In genomic region chr5:7396169-7397004, GRCh38 we compare ENCODE assay signal across 2 cellular contexts.
TF ChIP-seq lines count a peak whose summit lies in the region.

No MANE protein-coding gene starts in this region.

TF ChIP-seq in SK-N-SH, 30 proteins besides CTCF, POLR2A, EP300 and RAD21 (continued from another document):
- no peak for TF ChIP-seq IRF3 (IDR thresholded peaks at IDR 0.05; ENCODE audit: low read depth, low read length)
- TF ChIP-seq GABPA (IDR thresholded peaks at IDR 0.05; ENCODE audit: low read depth), result no peak
- no peak for TF ChIP-seq ELF1 (IDR thresholded peaks at IDR 0.05)
- no peak for TF ChIP-seq RXRA (IDR thresholded peaks at IDR 0.05; ENCODE audit: borderline replicate concordance, low read depth)
- no peak for TF ChIP-seq REST (IDR thresholded peaks at IDR 0.05; ENCODE audit: low read depth, low read length)
- TF ChIP-seq TCF12 (IDR thresholded peaks at IDR 0.05), result no peak
- no peak for TF ChIP-seq CHD2 (IDR thresholded peaks at IDR 0.05; ENCODE audit: low read length, partially characterized antibody)
- TF ChIP-seq TEAD4 (IDR thresholded peaks at IDR 0.05; ENCODE audit: borderline replicate concordance, insufficient read depth), result no peak
- TF ChIP-seq MXI1 (IDR thresholded peaks at IDR 0.05; ENCODE audit: low read depth, low read length), result no peak
- no peak for TF ChIP-seq RFX5 (IDR thresholded peaks at IDR 0.05; ENCODE audit: low read length)
- TF ChIP-seq SIN3A (IDR thresholded peaks at IDR 0.05; ENCODE audit: borderline replicate concordance, low read depth, low read length), result no peak
- TF ChIP-seq RCOR1 (IDR thresholded peaks at IDR 0.05; ENCODE audit: low read length), result no peak
- TF ChIP-seq ZBTB33 (IDR thresholded peaks at IDR 0.05; ENCODE audit: borderline replicate concordance, low read depth), result no peak
- TF ChIP-seq USF1 (IDR thresholded peaks at IDR 0.05; ENCODE audit: borderline replicate concordance, low read depth), result no peak
TF ChIP-seq in SK-N-SH: peak in this region for 0.

TF ChIP-seq in SK-N-SH treated with all-trans-retinoic acid at 6 μM for 48 hours, 23 proteins besides CTCF, POLR2A, EP300 and RAD21 (continued from another document):
- TF ChIP-seq CSRNP3 (CRISPR knock-in tag; IDR thresholded peaks at IDR 0.05), result no peak
- TF ChIP-seq OSR1 (CRISPR knock-in tag; IDR thresholded peaks at IDR 0.05), result no peak
- no peak for TF ChIP-seq CREB5 (CRISPR knock-in tag; IDR thresholded peaks at IDR 0.05; ENCODE audit: low read depth)
- TF ChIP-seq ZNF565 (CRISPR knock-in tag; conservative IDR thresholded peaks at IDR 0.05; ENCODE audit: low read depth), result no peak
- no peak for TF ChIP-seq CSDC2 (CRISPR knock-in tag; IDR thresholded peaks at IDR 0.05)
- no peak for TF ChIP-seq ZFP3 (CRISPR knock-in tag; IDR thresholded peaks at IDR 0.05)
TF ChIP-seq in SK-N-SH treated with all-trans-retinoic acid at 6 μM for 48 hours: peak in this region for 0.
